In genomic region chr14:23382276-23382675, GRCh38 we compare ENCODE assay signal across 14 cellular contexts. TPM values are rescaled to one million over a fixed set of nuclear protein-coding genes. Genes with fewer than 3 reads are reported as not detected.
DNase-seq lines count a peak whose midpoint lies in the region; ATAC-seq and TF ChIP-seq lines count a peak whose summit lies in the region.
"Had no signal": no experiment of that assay in that cellular context is flagged by ENCODE, and none has a peak within 500 bp of the region (broad histone marks: within the 10 kb centered on the region; RNA-seq: fewer than 3 reads in every experiment).

No MANE protein-coding gene starts in this region.

- peaks cover 7% of the 10 kb centered on the region for H3K27me3 ChIP-seq in left ventricle myocardium inferior (ENCODE audit: low read depth)
- peaks cover 0 to 12% (median 0%) of the 10 kb centered on the region in 11 experiments; a peak in 5 of 22 replicates for H3K27me3 ChIP-seq in BLaER1 treated with 17β-estradiol and CSF1 and Interleukin-3, amounts not matched to agents 10 nM and 100 nM

- H3K9ac ChIP-seq in BLaER1 treated with 17β-estradiol and CSF1 and Interleukin-3, amounts not matched to agents 10 nM and 100 nM = no peak overlapping the region

- no peak overlapping the region for H3K4me3 ChIP-seq in left ventricle myocardium inferior
- no peak overlapping the region for H3K4me3 ChIP-seq in BLaER1 treated with 17β-estradiol and CSF1 and Interleukin-3, amounts not matched to agents 10 nM and 100 nM

- peaks cover 59% of the 10 kb centered on the region for H3K27me3 Mint-ChIP-seq in chondrocyte (ENCODE audit: low read depth)

- no peak overlapping the region for H3K4me3 Mint-ChIP-seq in chondrocyte (ENCODE audit: unreplicated experiment)
- no peak overlapping the region for H3K4me3 Mint-ChIP-seq in stimulated activated effector memory CD8-positive, alpha-beta T cell treated with anti-CD3 and anti-CD28 coated beads, Interleukin-12 subunit alpha, Interleukin-12 subunit beta, amount 100 ng/mL, for 72 hours
- H3K4me3 Mint-ChIP-seq: CD4-positive, alpha-beta T cell; H9 had no signal

- peaks cover 0 to 6% (median 0%) of the 10 kb centered on the region in 11 experiments; a peak in 3 of 22 replicates for H4K20me1 ChIP-seq in BLaER1 treated with 17β-estradiol and CSF1 and Interleukin-3, amounts not matched to agents 10 nM and 100 nM

- peak overlapping the region in 9 of 11 experiments; percentile 35 to 77 (median 66); a peak in 17 of 22 replicates for H3K4me2 ChIP-seq in BLaER1 treated with 17β-estradiol and CSF1 and Interleukin-3, amounts not matched to agents 10 nM and 100 nM

- no peak overlapping the region for H3K27ac Mint-ChIP-seq in chondrocyte (ENCODE audit: unreplicated experiment)
- peak overlapping the region; percentile 24 for H3K27ac Mint-ChIP-seq in stimulated activated effector memory CD8-positive, alpha-beta T cell treated with anti-CD3 and anti-CD28 coated beads, Interleukin-12 subunit alpha, Interleukin-12 subunit beta, amount 100 ng/mL, for 72 hours
- H3K27ac Mint-ChIP-seq: CD4-positive, alpha-beta T cell had no signal

- peaks cover 2% of the 10 kb centered on the region for H3K4me1 ChIP-seq in left ventricle myocardium inferior
- H3K4me1 ChIP-seq in BLaER1 treated with 17β-estradiol and CSF1 and Interleukin-3, amounts not matched to agents 10 nM and 100 nM = peaks cover 1 to 49% (median 31%) of the 10 kb centered on the region in 10 experiments; a peak in 18 of 20 replicates
- H3K4me1 ChIP-seq: Caco-2 had no signal

- no peaks in the 10 kb centered on the region for H3K9me3 ChIP-seq in left ventricle myocardium inferior (replicated peaks)
- no peaks in the 10 kb centered on the region for H3K9me3 ChIP-seq in BLaER1 treated with 17β-estradiol and CSF1 and Interleukin-3, amounts not matched to agents 10 nM and 100 nM (replicated peaks in 1 of 11)
- H3K9me3 ChIP-seq: Caco-2 had no signal

- no peaks in the 10 kb centered on the region for H3K36me3 Mint-ChIP-seq in chondrocyte (ENCODE audit: low read depth)
- H3K36me3 Mint-ChIP-seq in stimulated activated effector memory CD8-positive, alpha-beta T cell treated with anti-CD3 and anti-CD28 coated beads, Interleukin-12 subunit alpha, Interleukin-12 subunit beta, amount 100 ng/mL, for 72 hours = no peaks in the 10 kb centered on the region

- ATAC-seq in Right ventricle myocardium inferior (no peak), HG02798 (IDR thresholded peaks at IDR 0.05; ENCODE audit: poor library complexity, unreplicated experiment) (no peak)
- no peak for ATAC-seq in stimulated activated effector memory CD8-positive, alpha-beta T cell treated with anti-CD3 and anti-CD28 coated beads, Interleukin-12 subunit alpha, Interleukin-12 subunit beta, amount 100 ng/mL, for 72 hours

- intact Hi-C loops in left ventricle myocardium inferior (cut with micrococcal nuclease) = no loop called here
- intact Hi-C loops in Right ventricle myocardium inferior (cut with DNase I) = no loop called here

- H3K36me3 ChIP-seq in left ventricle myocardium inferior = peaks cover 51% of the 10 kb centered on the region
- no peaks in the 10 kb centered on the region for H3K36me3 ChIP-seq in BLaER1 treated with 17β-estradiol and CSF1 and Interleukin-3, amounts not matched to agents 10 nM and 100 nM

- TF ChIP-seq CTCF in left ventricle myocardium inferior (IDR thresholded peaks at IDR 0.05; ENCODE audit: borderline replicate concordance) (no peak), chondrocyte (IDR thresholded peaks at IDR 0.05) (no peak)

- H3K9me3 Mint-ChIP-seq in chondrocyte (ENCODE audit: low read depth) = no peaks in the 10 kb centered on the region
- no peaks in the 10 kb centered on the region for H3K9me3 Mint-ChIP-seq in stimulated activated effector memory CD8-positive, alpha-beta T cell treated with anti-CD3 and anti-CD28 coated beads, Interleukin-12 subunit alpha, Interleukin-12 subunit beta, amount 100 ng/mL, for 72 hours
- H3K9me3 Mint-ChIP-seq: CD4-positive, alpha-beta T cell; H9 had no signal

- DNase-seq in left ventricle myocardium inferior (no peak), Right ventricle myocardium inferior (ENCODE audit: missing footprints) (no peak), chondrocyte (ENCODE audit: low spot score) (peak; percentile 72), NCI-H446 treated with DMSO at 0.1 percent for 48 hours (lab: John Stamatoyannopoulos, UW) (no peak)
- DNase-seq in stimulated activated effector memory CD8-positive, alpha-beta T cell treated with anti-CD3 and anti-CD28 coated beads, Interleukin-12 subunit alpha, Interleukin-12 subunit beta, amount 100 ng/mL, for 72 hours (ENCODE audit: low spot score in 2 of 2) = no peak
- DNase-seq: 8988T; C1 segment of cervical spinal cord; Caco-2; CD4-positive, alpha-beta T cell; H9 had no signal

- peak overlapping the region; percentile 23 for H3K27ac ChIP-seq in left ventricle myocardium inferior (replicated peaks)
- H3K27ac ChIP-seq in BLaER1 treated with 17β-estradiol and CSF1 and Interleukin-3, amounts not matched to agents 10 nM and 100 nM = no peak overlapping the region

- no peaks in the 10 kb centered on the region for H3K4me1 Mint-ChIP-seq in chondrocyte (ENCODE audit: low read depth)
- no peaks in the 10 kb centered on the region for H3K4me1 Mint-ChIP-seq in stimulated activated effector memory CD8-positive, alpha-beta T cell treated with anti-CD3 and anti-CD28 coated beads, Interleukin-12 subunit alpha, Interleukin-12 subunit beta, amount 100 ng/mL, for 72 hours

RNA-seq across cellular contexts. Expression of gene CMTM5, which starts 5.4 kb away (rescaled TPM):
- 1.0 TPM for total RNA-seq in left ventricle myocardium inferior
- total RNA-seq in Right ventricle myocardium inferior = 0.92 TPM
- not detected in 3 replicates for total RNA-seq in chondrocyte
- total RNA-seq: A673; Caco-2; CD4-positive, alpha-beta T cell; H1; H9 had no signal

RNA-seq across cellular contexts. Expression of gene IL25, which starts 9.7 kb away (rescaled TPM):
- total RNA-seq in left ventricle myocardium inferior (not detected), Right ventricle myocardium inferior (not detected), chondrocyte (not detected in 3 replicates)
- total RNA-seq: A673; Caco-2; CD4-positive, alpha-beta T cell; H1; H9 had no signal

RNA-seq across cellular contexts. Expression of gene EFS, which starts 17.3 kb away (rescaled TPM):
- total RNA-seq in left ventricle myocardium inferior (3.6 TPM), Right ventricle myocardium inferior (4.0 TPM), chondrocyte (29.5 to 36.7 TPM (median 29.6 TPM) in 3 replicates)
- total RNA-seq: CD4-positive, alpha-beta T cell had no signal

RNA-seq across cellular contexts. Expression of gene MYH6, which starts 25.8 kb away (rescaled TPM):
- total RNA-seq in left ventricle myocardium inferior (1,823 TPM), Right ventricle myocardium inferior (3,910 TPM), chondrocyte (not detected in 3 replicates)
- total RNA-seq: A673; Caco-2; CD4-positive, alpha-beta T cell; H1 had no signal

RNA-seq across cellular contexts. Expression of gene SLC22A17, which starts 29.6 kb away (rescaled TPM):
- total RNA-seq in left ventricle myocardium inferior = 9.7 TPM
- total RNA-seq in Right ventricle myocardium inferior = 10.1 TPM
- 40.3 to 63.9 TPM (median 44.0 TPM) in 3 replicates for total RNA-seq in chondrocyte
